Comparison of ENCODE assay signal across 8 cellular contexts in genomic region chr13:98144501-98145350, GRCh38. TPM values are rescaled to one million over a fixed set of nuclear protein-coding genes. Genes with fewer than 3 reads are reported as not detected.
DNase-seq lines count a peak whose midpoint lies in the region; ATAC-seq, FAIRE-seq and TF ChIP-seq lines count a peak whose summit lies in the region.

No MANE protein-coding gene starts in this region.

- DNase-seq in cardiac muscle cell (ENCODE audit: low read depth in 1 of 2, low spot score in 1 of 2) (peak; percentile 32 to 44), left ventricle myocardium superior (no peak), RCC 7860 (ENCODE audit: low spot score) (peak; percentile 29), fibroblast of lung (ENCODE audit: low read depth in 2 of 2) (peak; percentile 62 to 77), activated gamma-delta T cell (lab: John Stamatoyannopoulos, UW) (no peak)

- peaks cover 57% of the 10 kb centered on the region for H3K79me2 ChIP-seq in fibroblast of lung (ENCODE audit: control insufficient read depth, insufficient read depth, low read length)

- H3K4me1 ChIP-seq in cardiac muscle cell (ENCODE audit: low read depth) (peaks cover 17% of the 10 kb centered on the region), fibroblast of lung (ENCODE audit: control insufficient read depth, extremely low read depth, insufficient read depth, low read length) (peaks cover 21% of the 10 kb centered on the region), neuron (ENCODE audit: insufficient read depth, low read length) (peaks cover 44% of the 10 kb centered on the region)

- H2AFZ ChIP-seq in fibroblast of lung (ENCODE audit: low read length) (no peak overlapping the region), neuron (ENCODE audit: low read depth, low read length) (no peak overlapping the region)

- peak overlapping the region; percentile 99 for H3K4me2 ChIP-seq in fibroblast of lung (ENCODE audit: extremely low read depth, insufficient read depth, low read length)

- H3K27ac ChIP-seq in cardiac muscle cell (no peak overlapping the region), fibroblast of lung (ENCODE audit: insufficient read depth, low read length) (peak overlapping the region; percentile 85)

- H3K36me3 ChIP-seq in cardiac muscle cell (no peaks in the 10 kb centered on the region), fibroblast of lung (ENCODE audit: control insufficient read depth, insufficient read depth, low read length) (no peaks in the 10 kb centered on the region), neuron (ENCODE audit: insufficient read depth, low read length) (peaks cover 3% of the 10 kb centered on the region)

- H3K4me3 ChIP-seq in cardiac muscle cell (peak overlapping the region; percentile 67), fibroblast of lung (replicated peaks in 1 of 4; ENCODE audit: control extremely low read depth in 1 of 4, insufficient read depth in 1 of 4, low read depth in 3 of 4, low read length in 4 of 4) (peak overlapping the region; percentile 66 to 95 (median 82)), neuron (ENCODE audit: low read length) (peak overlapping the region; percentile 54)

- no peak for ATAC-seq in left ventricle myocardium superior
- ATAC-seq in HG02798 (IDR thresholded peaks at IDR 0.05; ENCODE audit: poor library complexity, unreplicated experiment): no peak
- no peak for ATAC-seq in GM18520 (IDR thresholded peaks at IDR 0.05; ENCODE audit: unreplicated experiment)

- H4K20me1 ChIP-seq in fibroblast of lung (ENCODE audit: control insufficient read depth, extremely low read depth, insufficient read depth, low read length): no peaks in the 10 kb centered on the region

- peak; percentile 22 for TF ChIP-seq CTCF in cardiac muscle cell (IDR thresholded peaks at IDR 0.05; ENCODE audit: low read depth, low read length)
- TF ChIP-seq CTCF in fibroblast of lung (conservative IDR thresholded peaks at IDR 0.05 in 1 of 2, IDR thresholded peaks at IDR 0.05 in 1 of 2; ENCODE audit: low read depth in 1 of 2, low read length in 2 of 2): peak; percentile 24 to 42

- intact Hi-C loops in left ventricle myocardium superior (cut with micrococcal nuclease): no loop called here

- H3K27me3 ChIP-seq in cardiac muscle cell: peaks cover 15% of the 10 kb centered on the region
- no peaks in the 10 kb centered on the region for H3K27me3 ChIP-seq in fibroblast of lung (ENCODE audit: control insufficient read depth, insufficient read depth, low read length)
- peaks cover 8% of the 10 kb centered on the region for H3K27me3 ChIP-seq in neuron (ENCODE audit: insufficient read depth, low read length)

- H3K9me3 ChIP-seq in cardiac muscle cell (ENCODE audit: low read depth) (no peaks in the 10 kb centered on the region), fibroblast of lung (ENCODE audit: control insufficient read depth, insufficient read depth, low read depth, low read length) (no peaks in the 10 kb centered on the region), neuron (ENCODE audit: low read length) (no peaks in the 10 kb centered on the region)

- peak overlapping the region; percentile 89 for H3K9ac ChIP-seq in fibroblast of lung (ENCODE audit: insufficient read depth, low read length)

- FAIRE-seq in RCC 7860 (lab: Jason Lieb, UNC): peak; percentile 35

RNA-seq across cellular contexts. Expression of gene FARP1, which starts 1.8 kb away (rescaled TPM):
- 34.1 and 43.2 TPM in 2 replicates for total RNA-seq in cardiac muscle cell
- 44.2 and 52.1 TPM in 2 replicates for polyA plus RNA-seq in cardiac muscle cell
- total RNA-seq in left ventricle myocardium superior: 14.9 TPM
- total RNA-seq in fibroblast of lung: 21.6 and 50.9 TPM in 2 replicates
- polyA plus RNA-seq in fibroblast of lung: 114 and 199 TPM in 2 replicates
- 127 and 245 TPM in 2 replicates for polyA plus RNA-seq in fibroblast of lung (2012)
- polyA minus RNA-seq in fibroblast of lung (ENCODE audit: low replicate concordance): 98.0 and 174 TPM in 2 replicates

RNA-seq across cellular contexts. Expression of gene RNF113B, which starts 32.3 kb away (rescaled TPM):
- not detected in 2 replicates for total RNA-seq in cardiac muscle cell
- 0.10 TPM in 1 of 2 replicates, not detected in the other for polyA plus RNA-seq in cardiac muscle cell
- total RNA-seq in left ventricle myocardium superior: not detected
- not detected in 2 replicates for total RNA-seq in fibroblast of lung
- polyA plus RNA-seq in fibroblast of lung: not detected in 2 replicates
- polyA plus RNA-seq in fibroblast of lung (2012): not detected in 2 replicates
- not detected in 2 replicates for polyA minus RNA-seq in fibroblast of lung (ENCODE audit: low replicate concordance)

Comparison
In these comparisons a context has a peak if more than half of its experiments do, and no peak if none do; other contexts are left out.
1. DNase-seq: peak in cardiac muscle cell (2 of 2), RCC 7860 (single experiment) and fibroblast of lung (2 of 2); none in left ventricle myocardium superior (single experiment) and activated gamma-delta T cell (single experiment).
2. Peak in every context shown above with its lines, with median percentiles within 50 percentile points of each other: H3K4me3 ChIP-seq.